In the genomic region with DNA sequence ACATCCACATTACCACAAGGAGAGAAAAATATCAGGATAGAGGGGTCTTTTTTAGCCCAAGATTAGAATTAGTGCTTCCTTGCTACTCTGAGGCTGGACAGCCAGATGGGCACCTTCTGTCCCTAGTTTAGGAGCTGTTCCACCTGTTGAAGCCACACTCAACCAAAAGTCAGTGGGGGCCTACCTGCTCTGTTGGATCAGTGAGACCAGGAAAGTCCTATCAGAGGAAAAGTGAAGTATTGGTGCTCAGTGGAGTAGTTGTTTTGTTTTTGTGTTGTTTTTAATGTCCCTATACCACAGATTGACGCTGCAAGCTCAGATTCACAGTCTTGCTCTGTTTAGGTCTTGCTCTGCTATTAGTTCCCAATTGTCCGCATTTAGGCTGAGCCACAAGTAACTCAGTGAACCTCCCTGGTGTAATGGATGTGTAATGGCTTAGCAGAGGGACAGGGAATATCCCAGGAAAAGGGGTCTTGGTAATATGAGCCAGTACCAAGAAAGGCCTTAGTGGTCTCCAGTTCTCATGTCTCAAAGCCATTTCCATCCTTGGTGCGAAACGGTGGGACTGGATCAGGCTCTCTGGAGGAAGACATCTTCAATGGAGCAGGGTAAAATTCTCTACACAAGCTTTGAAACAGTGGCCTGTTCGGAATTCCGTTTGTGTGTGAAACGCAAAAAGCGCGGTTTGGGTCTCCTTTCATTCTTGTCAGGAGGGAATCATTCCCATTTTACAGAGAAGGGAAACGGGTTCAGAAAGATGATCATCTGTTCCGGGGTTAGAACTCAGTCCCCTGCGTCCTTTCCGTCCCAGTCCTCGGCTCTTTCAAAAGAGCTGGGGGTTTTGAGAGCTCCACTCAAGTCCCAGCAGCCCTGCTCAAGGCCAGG, we compare ENCODE assay signal across 8 cellular contexts. TPM values are rescaled to one million over a fixed set of nuclear protein-coding genes. Genes with fewer than 3 reads are reported as not detected.
DNase-seq lines count a peak whose midpoint lies in the region; ATAC-seq and TF ChIP-seq lines count a peak whose summit lies in the region.

No MANE protein-coding gene starts in this region.

- peak overlapping the region; percentile 78 for H3K4me3 Mint-ChIP-seq in activated CD4-positive, alpha-beta T cell treated with anti-CD3 and anti-CD28 coated beads for 36 hours
- peak overlapping the region; percentile 85 for H3K4me3 Mint-ChIP-seq in activated CD8-positive, alpha-beta T cell treated with anti-CD3 and anti-CD28 coated beads, Interleukin-2, amount 10 ng/mL, durations not matched to agents 7 days and 5 days

- H3K36me3 ChIP-seq in iPS-20b (ENCODE audit: insufficient read depth, low read depth, low read length), result peaks cover 68% of the 10 kb centered on the region
- H3K36me3 ChIP-seq in thoracic aorta, result peaks cover 37% of the 10 kb centered on the region

- POLR2A ChIA-PET in activated CD4-positive, alpha-beta T cell treated with anti-CD3 and anti-CD28 coated beads for 36 hours (lab: Charles Lee), result interaction anchor here (0.8 to 1.5 kb wide), 4 partner anchors 24 to 58 kb away, joined by 3 to 5 read pairs (median 4); a partner anchor contains a TSS
- POLR2A ChIA-PET in activated CD8-positive, alpha-beta T cell treated with anti-CD3 and anti-CD28 coated beads, Interleukin-2, amount 10 ng/mL, durations not matched to agents 7 days and 5 days (lab: Charles Lee), result interaction anchor here (0.7 to 1.5 kb wide), 9 partner anchors 9 to 62 kb away, joined by 3 to 7 read pairs (median 4); a partner anchor contains a TSS

- ATAC-seq in activated CD4-positive, alpha-beta T cell treated with anti-CD3 and anti-CD28 coated beads for 36 hours, result no peak
- ATAC-seq in activated CD8-positive, alpha-beta T cell treated with anti-CD3 and anti-CD28 coated beads, Interleukin-2, amount 10 ng/mL, durations not matched to agents 7 days and 5 days, result no peak
- ATAC-seq in thoracic aorta (ENCODE audit: insufficient number of reproducible peaks, low FRiP score, low read depth), result no peak

- H3K9ac ChIP-seq in iPS-20b (ENCODE audit: low read depth, low read length), result peak overlapping the region; percentile 50; the same call in 1 of the 2 replicates

- DNase-seq in activated CD4-positive, alpha-beta T cell treated with anti-CD3 and anti-CD28 coated beads for 36 hours, result no peak
- DNase-seq in activated CD4-positive, alpha-beta T cell treated with anti-CD3 and anti-CD28 coated beads for 48 hours, result no peak
- DNase-seq in activated CD8-positive, alpha-beta T cell treated with anti-CD3 and anti-CD28 coated beads, Interleukin-2, amount 10 ng/mL, durations not matched to agents 7 days and 5 days, result no peak
- DNase-seq in thoracic aorta (ENCODE audit: low spot score) (no peak), GM03348 (ENCODE audit: low spot score) (no peak), HCEC 1CT (no peak), AG20443 (ENCODE audit: low spot score) (no peak)

- H3K27ac ChIP-seq in iPS-20b (ENCODE audit: low read length) (no peak overlapping the region), thoracic aorta (no peak overlapping the region)

- H3K4me1 Mint-ChIP-seq in activated CD4-positive, alpha-beta T cell treated with anti-CD3 and anti-CD28 coated beads for 36 hours, result peaks cover 26% of the 10 kb centered on the region
- H3K4me1 Mint-ChIP-seq in activated CD8-positive, alpha-beta T cell treated with anti-CD3 and anti-CD28 coated beads, Interleukin-2, amount 10 ng/mL, durations not matched to agents 7 days and 5 days (ENCODE audit: low read depth), result peaks cover 43% of the 10 kb centered on the region

- H3K4me3 ChIP-seq in iPS-20b (ENCODE audit: low read length) (peak overlapping the region; percentile 76), thoracic aorta (peak overlapping the region; percentile 71)

- no peaks in the 10 kb centered on the region for H3K9me3 ChIP-seq in iPS-20b (ENCODE audit: insufficient read depth, low read depth, low read length)
- no peaks in the 10 kb centered on the region for H3K9me3 ChIP-seq in thoracic aorta

- no peaks in the 10 kb centered on the region for H3K27me3 ChIP-seq in iPS-20b (ENCODE audit: insufficient read depth, low read length)
- H3K27me3 ChIP-seq in thoracic aorta (replicated peaks; ENCODE audit: insufficient read depth), result no peaks in the 10 kb centered on the region

- H3K9me3 Mint-ChIP-seq in activated CD4-positive, alpha-beta T cell treated with anti-CD3 and anti-CD28 coated beads for 36 hours (ENCODE audit: low read depth), result no peaks in the 10 kb centered on the region
- no peaks in the 10 kb centered on the region for H3K9me3 Mint-ChIP-seq in activated CD8-positive, alpha-beta T cell treated with anti-CD3 and anti-CD28 coated beads, Interleukin-2, amount 10 ng/mL, durations not matched to agents 7 days and 5 days (ENCODE audit: insufficient read depth)

- CTCF ChIA-PET in activated CD4-positive, alpha-beta T cell treated with anti-CD3 and anti-CD28 coated beads for 36 hours (lab: Charles Lee), result interaction anchor here (0.6 to 4.2 kb wide), 8 partner anchors 8 to 1545 kb away, joined by 3 to 19 read pairs (median 4); a partner anchor contains a TSS
- CTCF ChIA-PET in activated CD8-positive, alpha-beta T cell treated with anti-CD3 and anti-CD28 coated beads, Interleukin-2, amount 10 ng/mL, durations not matched to agents 7 days and 5 days (lab: Charles Lee), result interaction anchor here (0.6 to 2.6 kb wide), 10 partner anchors 17 to 187 kb away, joined by 3 to 12 read pairs (median 4); no protein-coding TSS in a partner anchor

- TF ChIP-seq CTCF in thoracic aorta (IDR thresholded peaks at IDR 0.05), result no peak

- no peaks in the 10 kb centered on the region for H3K27me3 Mint-ChIP-seq in activated CD4-positive, alpha-beta T cell treated with anti-CD3 and anti-CD28 coated beads for 36 hours
- H3K27me3 Mint-ChIP-seq in activated CD8-positive, alpha-beta T cell treated with anti-CD3 and anti-CD28 coated beads, Interleukin-2, amount 10 ng/mL, durations not matched to agents 7 days and 5 days (ENCODE audit: low read depth), result no peaks in the 10 kb centered on the region

- H3K4me1 ChIP-seq in iPS-20b (ENCODE audit: insufficient read depth, low read length) (peaks cover 9% of the 10 kb centered on the region; the same call in 1 of the 2 replicates), thoracic aorta (ENCODE audit: control insufficient read depth in 1 of 2, low read depth in 2 of 2) (peaks cover 6 to 13% of the 10 kb centered on the region in 2 donors)

- peaks cover 60% of the 10 kb centered on the region for H3K36me3 Mint-ChIP-seq in activated CD4-positive, alpha-beta T cell treated with anti-CD3 and anti-CD28 coated beads for 36 hours (ENCODE audit: low read depth)
- peaks cover 66% of the 10 kb centered on the region for H3K36me3 Mint-ChIP-seq in activated CD8-positive, alpha-beta T cell treated with anti-CD3 and anti-CD28 coated beads, Interleukin-2, amount 10 ng/mL, durations not matched to agents 7 days and 5 days (ENCODE audit: low read depth)

- intact Hi-C loops in activated CD4-positive, alpha-beta T cell treated with anti-CD3 and anti-CD28 coated beads for 36 hours (cut with DNase I, micrococcal nuclease), result loop anchor here (2.0 to 5.0 kb wide), 2 partner anchors 20 to 1453 kb away; no protein-coding TSS in a partner anchor

- peak overlapping the region; percentile 64 for H3K27ac Mint-ChIP-seq in activated CD4-positive, alpha-beta T cell treated with anti-CD3 and anti-CD28 coated beads for 36 hours
- H3K27ac Mint-ChIP-seq in activated CD8-positive, alpha-beta T cell treated with anti-CD3 and anti-CD28 coated beads, Interleukin-2, amount 10 ng/mL, durations not matched to agents 7 days and 5 days, result peak overlapping the region; percentile 78

RNA-seq across cellular contexts. Expression of a gene that starts 0.6 kb away (rescaled TPM):
- total RNA-seq in activated CD4-positive, alpha-beta T cell treated with anti-CD3 and anti-CD28 coated beads for 36 hours, result 10 to 100 TPM; 61.7 to 71.3 TPM
- 100 to 1,000 TPM in 1 of 2 experiments, 10 to 100 TPM in 1; 90.0 to 103 TPM for total RNA-seq in activated CD8-positive, alpha-beta T cell treated with anti-CD3 and anti-CD28 coated beads, Interleukin-2, amount 10 ng/mL, durations not matched to agents 7 days and 5 days
- total RNA-seq in thoracic aorta, result 10 to 100 TPM; 29.5 to 33.2 TPM

RNA-seq across cellular contexts. Expression of a gene that starts 23.7 kb away (rescaled TPM):
- total RNA-seq in activated CD4-positive, alpha-beta T cell treated with anti-CD3 and anti-CD28 coated beads for 36 hours, result 100 to 1,000 TPM; 273 to 326 TPM
- 100 to 1,000 TPM; 228 to 235 TPM for total RNA-seq in activated CD8-positive, alpha-beta T cell treated with anti-CD3 and anti-CD28 coated beads, Interleukin-2, amount 10 ng/mL, durations not matched to agents 7 days and 5 days
- 100 to 1,000 TPM; 135 to 156 TPM for total RNA-seq in thoracic aorta

RNA-seq across cellular contexts. Expression of a gene that starts 51.0 kb away (rescaled TPM):
- 10 to 100 TPM; 56.5 to 61.2 TPM for total RNA-seq in activated CD4-positive, alpha-beta T cell treated with anti-CD3 and anti-CD28 coated beads for 36 hours
- 10 to 100 TPM; 20.2 to 20.3 TPM for total RNA-seq in activated CD8-positive, alpha-beta T cell treated with anti-CD3 and anti-CD28 coated beads, Interleukin-2, amount 10 ng/mL, durations not matched to agents 7 days and 5 days
- 10 to 100 TPM; 11.9 to 13.0 TPM for total RNA-seq in thoracic aorta

RNA-seq across cellular contexts. Expression of a gene that starts 57.1 kb away (rescaled TPM):
- 100 to 1,000 TPM; 156 to 164 TPM for total RNA-seq in activated CD4-positive, alpha-beta T cell treated with anti-CD3 and anti-CD28 coated beads for 36 hours
- 100 to 1,000 TPM; 159 to 164 TPM for total RNA-seq in activated CD8-positive, alpha-beta T cell treated with anti-CD3 and anti-CD28 coated beads, Interleukin-2, amount 10 ng/mL, durations not matched to agents 7 days and 5 days
- 10 to 100 TPM; 30.3 to 47.9 TPM for total RNA-seq in thoracic aorta
